Comparison of ENCODE assay signal across 14 cellular contexts in genomic region chr6:40252531-40253258, GRCh38.
"Had no signal": no experiment of that assay in that cellular context is flagged by ENCODE, and none has a peak within 500 bp of the region (broad histone marks: within the 10 kb centered on the region; RNA-seq: fewer than 3 reads in every experiment).

No MANE protein-coding gene starts in this region.

- H3K36me3 Mint-ChIP-seq: mesothelial cell of epicardium had no signal

- H3K9me3 Mint-ChIP-seq: activated naive CD4-positive, alpha-beta T cell treated with anti-CD3 and anti-CD28 coated beads for 36 hours; mesothelial cell of epicardium; nephron had no signal

- DNase-seq: activated naive CD4-positive, alpha-beta T cell treated with anti-CD3 and anti-CD28 coated beads for 36 hours; activated T-cell treated with anti-CD3 and anti-CD28 coated beads, Interleukin-2, amount 50 U/mL, for 1 hour; glutamatergic neuron; left ventricle myocardium superior; mammary epithelial cell; ovary; stimulated activated CD4-positive, alpha-beta T cell treated with anti-CD3 and anti-CD28 coated beads, Interleukin-2, amount 100 ng/mL, for 48 hours; stimulated activated CD8-positive, alpha-beta memory T cell treated with anti-CD3 and anti-CD28 coated beads, Interleukin-4, amount 100 ng/mL, for 48 hours; stimulated activated naive CD4-positive, alpha-beta T cell; upper lobe of left lung had no signal

- H3K4me3 Mint-ChIP-seq: activated naive CD4-positive, alpha-beta T cell treated with anti-CD3 and anti-CD28 coated beads for 36 hours; mesothelial cell of epicardium; nephron had no signal

- FAIRE-seq: frontal cortex, TTC549 had no signal

- ATAC-seq: left ventricle myocardium superior had no signal

- H3K4me1 Mint-ChIP-seq: mesothelial cell of epicardium had no signal

- H3K27ac Mint-ChIP-seq: activated naive CD4-positive, alpha-beta T cell treated with anti-CD3 and anti-CD28 coated beads for 36 hours; mesothelial cell of epicardium; nephron had no signal
